Comparison of ENCODE assay signal across 2 cellular contexts in the genomic region with DNA sequence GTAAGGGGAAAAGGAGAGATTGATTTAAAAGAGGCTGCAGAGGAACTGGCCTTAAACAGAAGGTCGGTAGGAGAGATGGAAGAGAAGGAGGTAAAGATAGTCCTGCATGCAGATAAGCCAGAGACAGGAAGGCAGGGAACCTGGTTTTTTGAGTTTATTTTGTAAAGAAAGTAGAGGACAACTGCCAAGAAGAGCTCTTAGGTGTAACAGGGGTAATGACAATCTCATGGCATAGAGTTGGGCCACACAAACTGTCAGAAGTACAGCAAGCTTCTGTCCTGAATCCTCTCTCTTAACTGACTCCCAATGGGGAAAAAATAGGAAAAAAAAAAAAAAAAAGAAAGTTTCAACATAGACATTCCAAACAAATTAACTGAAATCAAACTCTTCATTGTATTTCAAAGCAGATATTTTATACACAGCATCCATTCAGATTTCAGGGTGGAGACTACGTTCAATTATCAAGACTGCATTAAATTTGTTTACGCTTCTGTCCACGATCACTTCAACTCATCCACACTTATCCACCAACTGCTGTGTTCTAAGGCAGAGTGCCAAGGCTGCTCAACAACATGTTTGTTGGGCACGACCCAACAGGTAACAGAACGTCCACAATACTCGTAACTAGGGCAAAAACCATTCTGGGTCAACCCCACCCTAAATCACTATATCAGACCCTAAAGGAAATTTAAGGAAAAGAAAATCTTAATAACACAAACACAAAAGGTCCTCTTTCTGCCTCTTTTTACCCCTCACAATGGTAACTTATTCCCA.
TF ChIP-seq lines count a peak whose summit lies in the region.

No MANE protein-coding gene starts in this region.

TF ChIP-seq in liver, 16 proteins besides CTCF, POLR2A, EP300 and RAD21:
- TF ChIP-seq HNF4G (IDR thresholded peaks at IDR 0.05) = no peak
- peak in 1 of 2 donors; percentile 47 for TF ChIP-seq RXRA (IDR thresholded peaks at IDR 0.05)
- TF ChIP-seq FOXA1 (IDR thresholded peaks at IDR 0.05) = no peak
- TF ChIP-seq, protein P1, sequence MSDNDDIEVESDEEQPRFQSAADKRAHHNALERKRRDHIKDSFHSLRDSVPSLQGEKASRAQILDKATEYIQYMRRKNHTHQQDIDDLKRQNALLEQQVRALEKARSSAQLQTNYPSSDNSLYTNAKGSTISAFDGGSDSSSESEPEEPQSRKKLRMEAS (IDR thresholded peaks at IDR 0.05) = no peak
- TF ChIP-seq, protein P2, sequence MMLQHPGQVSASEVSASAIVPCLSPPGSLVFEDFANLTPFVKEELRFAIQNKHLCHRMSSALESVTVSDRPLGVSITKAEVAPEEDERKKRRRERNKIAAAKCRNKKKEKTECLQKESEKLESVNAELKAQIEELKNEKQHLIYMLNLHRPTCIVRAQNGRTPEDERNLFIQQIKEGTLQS (IDR thresholded peaks at IDR 0.05) = no peak
- TF ChIP-seq FOXA2 (IDR thresholded peaks at IDR 0.05) = no peak
- TF ChIP-seq, protein P3, sequence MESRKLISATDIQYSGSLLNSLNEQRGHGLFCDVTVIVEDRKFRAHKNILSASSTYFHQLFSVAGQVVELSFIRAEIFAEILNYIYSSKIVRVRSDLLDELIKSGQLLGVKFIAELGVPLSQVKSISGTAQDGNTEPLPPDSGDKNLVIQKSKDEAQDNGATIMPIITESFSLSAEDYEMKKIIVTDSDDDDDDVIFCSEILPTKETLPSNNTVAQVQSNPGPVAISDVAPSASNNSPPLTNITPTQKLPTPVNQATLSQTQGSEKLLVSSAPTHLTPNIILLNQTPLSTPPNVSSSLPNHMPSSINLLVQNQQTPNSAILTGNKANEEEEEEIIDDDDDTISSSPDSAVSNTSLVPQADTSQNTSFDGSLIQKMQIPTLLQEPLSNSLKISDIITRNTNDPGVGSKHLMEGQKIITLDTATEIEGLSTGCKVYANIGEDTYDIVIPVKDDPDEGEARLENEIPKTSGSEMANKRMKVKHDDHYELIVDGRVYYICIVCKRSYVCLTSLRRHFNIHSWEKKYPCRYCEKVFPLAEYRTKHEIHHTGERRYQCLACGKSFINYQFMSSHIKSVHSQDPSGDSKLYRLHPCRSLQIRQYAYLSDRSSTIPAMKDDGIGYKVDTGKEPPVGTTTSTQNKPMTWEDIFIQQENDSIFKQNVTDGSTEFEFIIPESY (IDR thresholded peaks at IDR 0.05) = no peak
- TF ChIP-seq JUND (IDR thresholded peaks at IDR 0.05) = no peak
- TF ChIP-seq, protein P4, sequence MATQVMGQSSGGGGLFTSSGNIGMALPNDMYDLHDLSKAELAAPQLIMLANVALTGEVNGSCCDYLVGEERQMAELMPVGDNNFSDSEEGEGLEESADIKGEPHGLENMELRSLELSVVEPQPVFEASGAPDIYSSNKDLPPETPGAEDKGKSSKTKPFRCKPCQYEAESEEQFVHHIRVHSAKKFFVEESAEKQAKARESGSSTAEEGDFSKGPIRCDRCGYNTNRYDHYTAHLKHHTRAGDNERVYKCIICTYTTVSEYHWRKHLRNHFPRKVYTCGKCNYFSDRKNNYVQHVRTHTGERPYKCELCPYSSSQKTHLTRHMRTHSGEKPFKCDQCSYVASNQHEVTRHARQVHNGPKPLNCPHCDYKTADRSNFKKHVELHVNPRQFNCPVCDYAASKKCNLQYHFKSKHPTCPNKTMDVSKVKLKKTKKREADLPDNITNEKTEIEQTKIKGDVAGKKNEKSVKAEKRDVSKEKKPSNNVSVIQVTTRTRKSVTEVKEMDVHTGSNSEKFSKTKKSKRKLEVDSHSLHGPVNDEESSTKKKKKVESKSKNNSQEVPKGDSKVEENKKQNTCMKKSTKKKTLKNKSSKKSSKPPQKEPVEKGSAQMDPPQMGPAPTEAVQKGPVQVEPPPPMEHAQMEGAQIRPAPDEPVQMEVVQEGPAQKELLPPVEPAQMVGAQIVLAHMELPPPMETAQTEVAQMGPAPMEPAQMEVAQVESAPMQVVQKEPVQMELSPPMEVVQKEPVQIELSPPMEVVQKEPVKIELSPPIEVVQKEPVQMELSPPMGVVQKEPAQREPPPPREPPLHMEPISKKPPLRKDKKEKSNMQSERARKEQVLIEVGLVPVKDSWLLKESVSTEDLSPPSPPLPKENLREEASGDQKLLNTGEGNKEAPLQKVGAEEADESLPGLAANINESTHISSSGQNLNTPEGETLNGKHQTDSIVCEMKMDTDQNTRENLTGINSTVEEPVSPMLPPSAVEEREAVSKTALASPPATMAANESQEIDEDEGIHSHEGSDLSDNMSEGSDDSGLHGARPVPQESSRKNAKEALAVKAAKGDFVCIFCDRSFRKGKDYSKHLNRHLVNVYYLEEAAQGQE (IDR thresholded peaks at IDR 0.05) = peak; percentile 13
- TF ChIP-seq HNF4A (conservative IDR thresholded peaks at IDR 0.05) = peak in 1 of 2 donors; percentile 37
- TF ChIP-seq TAF1 (conservative IDR thresholded peaks at IDR 0.05) = no peak
- no peak for TF ChIP-seq SP1 (IDR thresholded peaks at IDR 0.05)
- TF ChIP-seq EGR1 (IDR thresholded peaks at IDR 0.05; ENCODE audit: low read depth in 2 of 2) = no peak
- TF ChIP-seq YY1 (IDR thresholded peaks at IDR 0.05) = peak; percentile 14
- TF ChIP-seq GABPA (IDR thresholded peaks at IDR 0.05 in 1 of 2, conservative IDR thresholded peaks at IDR 0.05 in 1 of 2) = no peak
- no peak for TF ChIP-seq NR2F2 (IDR thresholded peaks at IDR 0.05)

TF ChIP-seq in HepG2, 621 proteins besides CTCF, POLR2A, EP300 and RAD21:
- TF ChIP-seq NFAT5 (CRISPR knock-in tag; IDR thresholded peaks at IDR 0.05) (no peak), ZSCAN9 (CRISPR knock-in tag; IDR thresholded peaks at IDR 0.05; ENCODE audit: borderline replicate concordance) (no peak), NCOA2 (CRISPR knock-in tag; IDR thresholded peaks at IDR 0.05) (no peak), RELA (CRISPR knock-in tag; IDR thresholded peaks at IDR 0.05) (no peak), ZFP91 (CRISPR knock-in tag; IDR thresholded peaks at IDR 0.05; ENCODE audit: borderline replicate concordance) (no peak), PITX1 (CRISPR knock-in tag; IDR thresholded peaks at IDR 0.05) (no peak), ZNF496 (CRISPR knock-in tag; IDR thresholded peaks at IDR 0.05; ENCODE audit: insufficient replicate concordance) (no peak)
- TF ChIP-seq, protein P5, sequence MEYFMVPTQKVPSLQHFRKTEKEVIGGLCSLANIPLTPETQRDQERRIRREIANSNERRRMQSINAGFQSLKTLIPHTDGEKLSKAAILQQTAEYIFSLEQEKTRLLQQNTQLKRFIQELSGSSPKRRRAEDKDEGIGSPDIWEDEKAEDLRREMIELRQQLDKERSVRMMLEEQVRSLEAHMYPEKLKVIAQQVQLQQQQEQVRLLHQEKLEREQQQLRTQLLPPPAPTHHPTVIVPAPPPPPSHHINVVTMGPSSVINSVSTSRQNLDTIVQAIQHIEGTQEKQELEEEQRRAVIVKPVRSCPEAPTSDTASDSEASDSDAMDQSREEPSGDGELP (IDR thresholded peaks at IDR 0.05; ENCODE audit: borderline replicate concordance, low read depth) = no peak
- TF ChIP-seq, protein P6, sequence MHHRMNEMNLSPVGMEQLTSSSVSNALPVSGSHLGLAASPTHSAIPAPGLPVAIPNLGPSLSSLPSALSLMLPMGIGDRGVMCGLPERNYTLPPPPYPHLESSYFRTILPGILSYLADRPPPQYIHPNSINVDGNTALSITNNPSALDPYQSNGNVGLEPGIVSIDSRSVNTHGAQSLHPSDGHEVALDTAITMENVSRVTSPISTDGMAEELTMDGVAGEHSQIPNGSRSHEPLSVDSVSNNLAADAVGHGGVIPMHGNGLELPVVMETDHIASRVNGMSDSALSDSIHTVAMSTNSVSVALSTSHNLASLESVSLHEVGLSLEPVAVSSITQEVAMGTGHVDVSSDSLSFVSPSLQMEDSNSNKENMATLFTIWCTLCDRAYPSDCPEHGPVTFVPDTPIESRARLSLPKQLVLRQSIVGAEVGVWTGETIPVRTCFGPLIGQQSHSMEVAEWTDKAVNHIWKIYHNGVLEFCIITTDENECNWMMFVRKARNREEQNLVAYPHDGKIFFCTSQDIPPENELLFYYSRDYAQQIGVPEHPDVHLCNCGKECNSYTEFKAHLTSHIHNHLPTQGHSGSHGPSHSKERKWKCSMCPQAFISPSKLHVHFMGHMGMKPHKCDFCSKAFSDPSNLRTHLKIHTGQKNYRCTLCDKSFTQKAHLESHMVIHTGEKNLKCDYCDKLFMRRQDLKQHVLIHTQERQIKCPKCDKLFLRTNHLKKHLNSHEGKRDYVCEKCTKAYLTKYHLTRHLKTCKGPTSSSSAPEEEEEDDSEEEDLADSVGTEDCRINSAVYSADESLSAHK (CRISPR knock-in tag; IDR thresholded peaks at IDR 0.05; ENCODE audit: borderline replicate concordance) = no peak
